17 cellular contexts compared by ENCODE assay signal in genomic region chr4:54498661-54499111, GRCh38.
A peak's percentile ranks its signal among the peaks of the same experiment; 100 is the strongest.
DNase-seq lines count a peak whose midpoint lies in the region; ATAC-seq, FAIRE-seq and TF ChIP-seq lines count a peak whose summit lies in the region.
"Had no signal": no experiment of that assay in that cellular context is flagged by ENCODE, and none has a peak within 500 bp of the region (broad histone marks: within the 10 kb centered on the region; RNA-seq: fewer than 3 reads in every experiment).

No MANE protein-coding gene starts in this region.

- H3K27ac ChIP-seq in keratinocyte (ENCODE audit: control insufficient read depth, insufficient read depth, low read length): peak overlapping the region; percentile 61
- H3K27ac ChIP-seq: BLaER1, hepatocyte, spleen had no signal

- H3K4me3 ChIP-seq in AG04449 (ENCODE audit: low read depth, low read length) (no peak overlapping the region), astrocyte of the spinal cord (ENCODE audit: low read depth, low read length) (no peak overlapping the region), keratinocyte (ENCODE audit: control insufficient read depth in 2 of 3, extremely low read depth in 1 of 3, insufficient read depth in 2 of 3, low read depth in 1 of 3, low read length in 3 of 3) (no peak overlapping the region)
- H3K4me3 ChIP-seq: BLaER1, hepatocyte, spleen had no signal

- H3K27ac Mint-ChIP-seq in effector memory CD8-positive, alpha-beta T cell: no peak overlapping the region
- H3K27ac Mint-ChIP-seq: activated T-helper 17 cell treated with anti-CD3 and anti-CD28 coated beads, Interleukin-2, amount 50 U/mL, for 72 hours had no signal

- no peaks in the 10 kb centered on the region for H3K79me2 ChIP-seq in keratinocyte (ENCODE audit: control insufficient read depth, insufficient read depth, low read length)
- H3K79me2 ChIP-seq: hepatocyte had no signal

- DNase-seq in AG04449 (ENCODE audit: low read depth, low spot score): peak; percentile 44
- DNase-seq in LHCN-M2 (ENCODE audit: low read depth): peak; percentile 93
- peak; percentile 52 for DNase-seq in astrocyte of the spinal cord (ENCODE audit: low read depth, low spot score)
- peak; percentile 98 for DNase-seq in keratinocyte (ENCODE audit: low read depth, low spot score)
- no peak for DNase-seq in effector memory CD8-positive, alpha-beta T cell
- DNase-seq in COLO668 (lab: John Stamatoyannopoulos, UW; ENCODE audit: unreplicated experiment): no peak
- no peak for DNase-seq in activated CD4-positive, alpha-beta T cell treated with anti-CD3 and anti-CD28 coated beads, Interleukin-2, amount 50 U/mL, for 1 hour
- DNase-seq: NCI-H2081; spleen; stimulated activated CD8-positive, alpha-beta memory T cell treated with anti-CD3 and anti-CD28 coated beads, Interleukin-4, amount 100 ng/mL, for 48 hours had no signal

- in situ Hi-C loops in astrocyte of the spinal cord (cut with HindIII; ENCODE audit: low sequenced_read_pairs): no loop called here

- no peaks in the 10 kb centered on the region for H3K27me3 Mint-ChIP-seq in effector memory CD8-positive, alpha-beta T cell

- H3K36me3 ChIP-seq in keratinocyte (ENCODE audit: control insufficient read depth in 2 of 2, extremely low read depth in 1 of 2, insufficient read depth in 2 of 2, low read length in 2 of 2): no peaks in the 10 kb centered on the region
- H3K36me3 ChIP-seq: BLaER1, spleen had no signal

- no peaks in the 10 kb centered on the region for H3K36me3 Mint-ChIP-seq in effector memory CD8-positive, alpha-beta T cell (ENCODE audit: insufficient read depth)

- H3K4me2 ChIP-seq in keratinocyte (ENCODE audit: control insufficient read depth, extremely low read depth, insufficient read depth, low read depth, low read length): peak overlapping the region; percentile 70
- H3K4me2 ChIP-seq: BLaER1, hepatocyte had no signal

- ATAC-seq in effector memory CD8-positive, alpha-beta T cell (replicated peaks): no peak
- ATAC-seq in HG02678 (IDR thresholded peaks at IDR 0.05; ENCODE audit: unreplicated experiment): no peak
- ATAC-seq: activated CD4-positive, CD25-positive, alpha-beta regulatory T cell treated with anti-CD3 and anti-CD28 coated beads, Interleukin-2, amount 50 U/mL, for 24 hours; activated T-helper 17 cell treated with anti-CD3 and anti-CD28 coated beads, Interleukin-2, amount 50 U/mL, for 72 hours had no signal

- H3K9me3 ChIP-seq in keratinocyte (ENCODE audit: control insufficient read depth, low read depth, low read length): no peaks in the 10 kb centered on the region
- H3K9me3 ChIP-seq: BLaER1, spleen had no signal

- peaks cover 0 to 1% of the 10 kb centered on the region in 2 donors for H3K4me1 Mint-ChIP-seq in effector memory CD8-positive, alpha-beta T cell (ENCODE audit: low read depth in 2 of 2)
- H3K4me1 Mint-ChIP-seq: activated T-helper 17 cell treated with anti-CD3 and anti-CD28 coated beads, Interleukin-2, amount 50 U/mL, for 72 hours had no signal

- CTCF ChIA-PET in AG04449 (lab: Yijun Ruan, JAX): no interaction called here

- H3K27me3 ChIP-seq in keratinocyte (ENCODE audit: control insufficient read depth, extremely low read depth, insufficient read depth, low read length): no peaks in the 10 kb centered on the region
- H3K27me3 ChIP-seq: BLaER1, hepatocyte, spleen had no signal

- peak; percentile 98 for FAIRE-seq in keratinocyte (lab: Jason Lieb, UNC)
- FAIRE-seq: colon, GM19239 had no signal

- H3K9me1 ChIP-seq in keratinocyte (ENCODE audit: control insufficient read depth, extremely low read depth, insufficient read depth, low read length): no peaks in the 10 kb centered on the region

- no peak overlapping the region for H2AFZ ChIP-seq in keratinocyte (ENCODE audit: control insufficient read depth, low read length)
- H2AFZ ChIP-seq: hepatocyte had no signal

- H3K4me3 Mint-ChIP-seq in effector memory CD8-positive, alpha-beta T cell: no peak overlapping the region
- H3K4me3 Mint-ChIP-seq: activated T-helper 17 cell treated with anti-CD3 and anti-CD28 coated beads, Interleukin-2, amount 50 U/mL, for 72 hours had no signal

- no peak overlapping the region for H3K9ac ChIP-seq in keratinocyte (ENCODE audit: control insufficient read depth, extremely low read depth, insufficient read depth, low read length)
- H3K9ac ChIP-seq: BLaER1 had no signal

- TF ChIP-seq CTCF in AG04449 (IDR thresholded peaks at IDR 0.05; ENCODE audit: insufficient read depth, low read length, missing control alignments) (no peak), astrocyte of the spinal cord (IDR thresholded peaks at IDR 0.05; ENCODE audit: low read depth, low read length) (no peak), keratinocyte (optimal IDR thresholded peaks at IDR 0.05 in 1 of 3, IDR thresholded peaks at IDR 0.05 in 1 of 3, conservative IDR thresholded peaks at IDR 0.05 in 1 of 3; ENCODE audit: extremely low read depth in 1 of 3, insufficient read depth in 2 of 3, low read length in 3 of 3) (no peak)

- peaks cover 0 to 3% of the 10 kb centered on the region in 2 donors for H3K9me3 Mint-ChIP-seq in effector memory CD8-positive, alpha-beta T cell

- dilution Hi-C loops in keratinocyte (cut with MboI; ENCODE audit: extremely low pct_ligation_motif_present, low sequenced_read_pairs): no loop called here

- POLR2A ChIA-PET in AG04449 (lab: Yijun Ruan, JAX): interaction anchor here (0.7 to 2.0 kb wide), 5 partner anchors 11 to 461 kb away, joined by 3 to 12 read pairs (median 3); no protein-coding TSS in a partner anchor

- H4K20me1 ChIP-seq in keratinocyte (ENCODE audit: control insufficient read depth, extremely low read depth, insufficient read depth, low read length): no peaks in the 10 kb centered on the region
- H4K20me1 ChIP-seq: BLaER1 had no signal

- H3K4me1 ChIP-seq in keratinocyte (ENCODE audit: control insufficient read depth, extremely low read depth, insufficient read depth, low read length): peaks cover 43% of the 10 kb centered on the region
- H3K4me1 ChIP-seq: spleen had no signal

Comparison
In these comparisons a context has a peak if more than half of its experiments do, and no peak if none do; other contexts are left out.
1. DNase-seq: peak in AG04449 (single experiment), LHCN-M2 (single experiment), astrocyte of the spinal cord (single experiment) and keratinocyte (single experiment); none in effector memory CD8-positive, alpha-beta T cell (0 of 3), COLO668 (single experiment) and activated CD4-positive, alpha-beta T cell treated with anti-CD3 and anti-CD28 coated beads, Interleukin-2, amount 50 U/mL, for 1 hour (single experiment).